Comparison of ENCODE assay signal across 8 cellular contexts in the genomic region with DNA sequence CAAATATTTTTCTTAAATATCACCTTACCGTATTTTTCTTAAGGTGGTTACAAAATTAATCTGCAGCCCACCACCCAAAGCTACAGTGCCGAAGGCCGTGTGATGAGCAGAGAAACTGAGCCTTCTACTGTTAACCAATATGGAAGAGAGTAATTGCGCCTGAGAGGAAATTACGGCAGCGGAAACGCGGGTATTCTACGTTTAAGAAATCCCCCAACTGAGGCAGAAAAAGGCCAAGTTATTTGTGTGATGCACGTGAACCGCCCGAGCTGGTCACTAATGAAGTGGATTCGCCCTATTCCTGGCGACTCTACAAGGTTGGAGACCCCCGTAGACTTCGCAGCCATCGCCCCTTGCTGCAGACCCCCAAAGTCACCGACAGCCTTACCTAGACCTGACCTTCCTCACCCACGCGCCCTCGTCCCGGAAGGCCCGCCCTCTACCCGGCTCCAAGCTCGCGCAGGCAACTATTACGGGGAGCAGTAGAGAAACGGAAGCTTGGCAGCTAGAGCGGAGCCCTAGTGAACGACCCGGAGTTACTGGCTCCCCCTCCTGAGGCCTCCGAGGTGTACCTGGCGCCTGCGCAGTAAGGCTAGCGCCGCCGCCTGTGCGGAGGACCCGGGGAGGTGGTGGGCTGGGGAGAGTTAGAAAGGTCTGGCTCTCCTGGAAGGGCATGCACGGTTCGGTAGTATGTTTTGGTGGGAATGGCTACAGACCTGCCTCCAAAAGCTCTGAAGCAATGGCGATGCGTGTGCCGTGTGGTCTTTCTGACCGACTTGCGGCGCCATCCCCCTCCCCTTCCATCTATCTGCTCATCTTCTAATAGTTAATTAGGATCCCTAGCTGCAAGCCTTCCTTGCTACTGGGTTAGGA. TPM values are rescaled to one million over a fixed set of nuclear protein-coding genes. Genes with fewer than 3 reads are reported as not detected.
A peak's percentile ranks its signal among the peaks of the same experiment; 100 is the strongest.
DNase-seq lines count a peak whose midpoint lies in the region; ATAC-seq and TF ChIP-seq lines count a peak whose summit lies in the region.

MRPS33 (minus strand) TSS at position 430 of the 873 bp plus-strand sequence. CDS start 4,319 bp downstream, outside the sequence.

- peaks cover 0 to 2% of the 10 kb centered on the region in 2 donors for H3K27me3 ChIP-seq in esophagus (ENCODE audit: control insufficient read depth in 1 of 2, insufficient read depth in 2 of 2, low read length in 2 of 2)
- H3K27me3 ChIP-seq in mucosa of stomach (ENCODE audit: control insufficient read depth, insufficient read depth, low read length) = no peaks in the 10 kb centered on the region

- peak within 1 kb of the TSS; percentile 61 to 72 for H3K4me3 ChIP-seq in esophagus (ENCODE audit: low read depth in 1 of 2, low read length in 2 of 2)
- H3K4me3 ChIP-seq in mucosa of stomach (ENCODE audit: low read length) = peak within 1 kb of the TSS; percentile 56

- peak; percentile 99 for ATAC-seq in GM21723 (IDR thresholded peaks at IDR 0.05; ENCODE audit: unreplicated experiment)

- peak; percentile 95 for DNase-seq in DMS79 treated with DMSO at 0.1 percent for 48 hours (lab: John Stamatoyannopoulos, UW)
- peak; percentile 52 for DNase-seq in KG1 (lab: John Stamatoyannopoulos, UW)
- peak; percentile 95 for DNase-seq in activated T-cell treated with anti-CD3 and anti-CD28 coated beads, Interleukin-2, amount 50 U/mL, for 24 hours
- DNase-seq in stimulated activated CD8-positive, alpha-beta memory T cell treated with anti-CD3 and anti-CD28 coated beads, Interleukin-7, amount 100 ng/mL, for 1 hour (ENCODE audit: low read depth in 2 of 2) = peak; percentile 86 to 87

- peaks cover 35% of the 10 kb centered on the region for H3K36me3 Mint-ChIP-seq in activated T-cell treated with anti-CD3 and anti-CD28 coated beads, Interleukin-2, amount 50 U/mL, for 24 hours (ENCODE audit: low read depth)

- H3K9me3 ChIP-seq in esophagus (ENCODE audit: control insufficient read depth in 2 of 2, insufficient read depth in 1 of 2, low read depth in 1 of 2, low read length in 1 of 2) = no peaks in the 10 kb centered on the region
- no peaks in the 10 kb centered on the region for H3K9me3 ChIP-seq in mucosa of stomach (ENCODE audit: control insufficient read depth, low read length)

- H3K27ac ChIP-seq in esophagus (ENCODE audit: low read depth in 2 of 2, low read length in 1 of 2) = peak within 1 kb of the TSS; percentile 89 to 90

- peak within 1 kb of the TSS; percentile 79 for H3K9ac ChIP-seq in mucosa of stomach (ENCODE audit: low read length)

- H3K36me3 ChIP-seq in esophagus (ENCODE audit: control insufficient read depth in 2 of 2, insufficient read depth in 2 of 2, low read length in 1 of 2) = no peaks in the 10 kb centered on the region
- no peaks in the 10 kb centered on the region for H3K36me3 ChIP-seq in mucosa of stomach (ENCODE audit: control insufficient read depth, insufficient read depth, low read length)

- H3K4me1 ChIP-seq in esophagus (ENCODE audit: control insufficient read depth in 2 of 2, insufficient read depth in 2 of 2, low read length in 1 of 2) (no peaks in the 10 kb centered on the region), mucosa of stomach (ENCODE audit: control insufficient read depth, insufficient read depth, low read length) (no peaks in the 10 kb centered on the region)

- H3K27me3 Mint-ChIP-seq in activated T-cell treated with anti-CD3 and anti-CD28 coated beads, Interleukin-2, amount 50 U/mL, for 24 hours = peaks cover 10% of the 10 kb centered on the region

- no peaks in the 10 kb centered on the region for H3K9me3 Mint-ChIP-seq in activated T-cell treated with anti-CD3 and anti-CD28 coated beads, Interleukin-2, amount 50 U/mL, for 24 hours

- H3K4me1 Mint-ChIP-seq in activated T-cell treated with anti-CD3 and anti-CD28 coated beads, Interleukin-2, amount 50 U/mL, for 24 hours (ENCODE audit: low read depth) = peaks cover 40% of the 10 kb centered on the region

- peak within 1 kb of the TSS; percentile 100 for H3K4me3 Mint-ChIP-seq in activated T-cell treated with anti-CD3 and anti-CD28 coated beads, Interleukin-2, amount 50 U/mL, for 24 hours

- H3K27ac Mint-ChIP-seq in activated T-cell treated with anti-CD3 and anti-CD28 coated beads, Interleukin-2, amount 50 U/mL, for 24 hours = peak within 1 kb of the TSS; percentile 100

- 0 to 1% methylated on average over 47 of the region's 47 CpGs for WGBS in esophagus, 2 donors

TF ChIP-seq in PFSK-1, 5 proteins besides CTCF, POLR2A, EP300 and RAD21:
- TF ChIP-seq FOXP2 (optimal IDR thresholded peaks at IDR 0.05; ENCODE audit: borderline replicate concordance, extremely low read depth, extremely low read length, insufficient read depth) (peak; percentile 67), POLR2AphosphoS5 (IDR thresholded peaks at IDR 0.05; ENCODE audit: low read depth, low read length) (peak; percentile 98), SIN3A (IDR thresholded peaks at IDR 0.05; ENCODE audit: borderline replicate concordance, insufficient read depth, low read length) (0 out of 2 replicates have a peak, but pooled peaks have one; percentile 71), TAF1 (IDR thresholded peaks at IDR 0.05; ENCODE audit: borderline replicate concordance, insufficient read depth, low read length) (no peak; the same call in none of the 2 replicates)
- TF ChIP-seq, protein P1, sequence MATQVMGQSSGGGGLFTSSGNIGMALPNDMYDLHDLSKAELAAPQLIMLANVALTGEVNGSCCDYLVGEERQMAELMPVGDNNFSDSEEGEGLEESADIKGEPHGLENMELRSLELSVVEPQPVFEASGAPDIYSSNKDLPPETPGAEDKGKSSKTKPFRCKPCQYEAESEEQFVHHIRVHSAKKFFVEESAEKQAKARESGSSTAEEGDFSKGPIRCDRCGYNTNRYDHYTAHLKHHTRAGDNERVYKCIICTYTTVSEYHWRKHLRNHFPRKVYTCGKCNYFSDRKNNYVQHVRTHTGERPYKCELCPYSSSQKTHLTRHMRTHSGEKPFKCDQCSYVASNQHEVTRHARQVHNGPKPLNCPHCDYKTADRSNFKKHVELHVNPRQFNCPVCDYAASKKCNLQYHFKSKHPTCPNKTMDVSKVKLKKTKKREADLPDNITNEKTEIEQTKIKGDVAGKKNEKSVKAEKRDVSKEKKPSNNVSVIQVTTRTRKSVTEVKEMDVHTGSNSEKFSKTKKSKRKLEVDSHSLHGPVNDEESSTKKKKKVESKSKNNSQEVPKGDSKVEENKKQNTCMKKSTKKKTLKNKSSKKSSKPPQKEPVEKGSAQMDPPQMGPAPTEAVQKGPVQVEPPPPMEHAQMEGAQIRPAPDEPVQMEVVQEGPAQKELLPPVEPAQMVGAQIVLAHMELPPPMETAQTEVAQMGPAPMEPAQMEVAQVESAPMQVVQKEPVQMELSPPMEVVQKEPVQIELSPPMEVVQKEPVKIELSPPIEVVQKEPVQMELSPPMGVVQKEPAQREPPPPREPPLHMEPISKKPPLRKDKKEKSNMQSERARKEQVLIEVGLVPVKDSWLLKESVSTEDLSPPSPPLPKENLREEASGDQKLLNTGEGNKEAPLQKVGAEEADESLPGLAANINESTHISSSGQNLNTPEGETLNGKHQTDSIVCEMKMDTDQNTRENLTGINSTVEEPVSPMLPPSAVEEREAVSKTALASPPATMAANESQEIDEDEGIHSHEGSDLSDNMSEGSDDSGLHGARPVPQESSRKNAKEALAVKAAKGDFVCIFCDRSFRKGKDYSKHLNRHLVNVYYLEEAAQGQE (IDR thresholded peaks at IDR 0.05; ENCODE audit: insufficient read depth in 1 of 2, low read depth in 2 of 2, low read length in 2 of 2) = no peak

RNA-seq across cellular contexts. Expression of gene MRPS33, which starts in this region (rescaled TPM):
- 37.5 TPM for polyA plus RNA-seq in PFSK-1 (2012; ENCODE audit: insufficient read length, low read depth)
- 10 to 100 TPM; 40.9 to 71.4 TPM for polyA plus RNA-seq in esophagus

Comparison
In these comparisons a context has a peak if more than half of its experiments do, and no peak if none do; other contexts are left out.
1. Peak in every context shown above with its lines: DNase-seq, ATAC-seq, H3K4me3 ChIP-seq and H3K27ac ChIP-seq.